In the genomic region with DNA sequence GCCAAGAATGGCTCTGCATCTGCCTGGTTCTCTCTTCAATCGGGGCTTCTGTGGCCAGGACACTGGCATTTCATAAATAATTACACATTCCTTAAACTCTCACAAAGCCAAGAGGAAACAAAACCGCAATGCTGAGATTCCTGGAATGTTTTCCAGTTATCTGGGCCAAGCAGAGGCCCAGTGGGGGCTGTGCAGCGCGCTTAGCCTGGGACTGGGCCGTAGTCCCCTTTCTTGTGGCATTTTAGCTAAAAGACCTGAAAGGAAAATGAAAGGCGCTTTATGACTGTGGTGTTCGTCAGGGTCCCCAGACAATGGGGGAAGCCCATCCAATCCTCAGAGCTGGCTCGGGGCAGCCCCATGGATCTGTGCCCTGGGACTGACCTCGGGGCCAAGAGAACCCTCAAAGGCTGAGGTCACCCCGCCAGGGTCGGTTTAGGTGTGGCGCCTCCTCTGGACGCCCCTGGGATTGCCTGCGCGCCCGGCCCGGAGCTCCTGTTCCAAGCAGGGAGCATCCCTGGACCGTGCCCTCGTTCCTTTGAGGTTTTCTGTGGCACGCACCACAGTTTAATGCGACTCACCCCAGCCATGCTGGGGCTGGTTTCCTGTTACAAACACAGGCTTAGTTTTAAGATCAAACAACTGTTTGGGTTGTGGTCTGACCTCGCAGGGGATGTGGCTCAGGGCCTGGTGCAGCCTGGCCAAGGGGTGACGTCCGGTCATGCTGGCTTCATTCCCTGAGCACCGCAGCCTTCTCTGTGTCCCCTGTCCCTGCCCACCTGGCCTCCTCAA, we compare ENCODE assay signal across 8 cellular contexts.
A peak's percentile ranks its signal among the peaks of the same experiment; 100 is the strongest.
DNase-seq lines count a peak whose midpoint lies in the region; ATAC-seq and TF ChIP-seq lines count a peak whose summit lies in the region.

No MANE protein-coding gene starts in this region.

- no peak overlapping the region for H3K9ac ChIP-seq in KMS-11

- no peaks in the 10 kb centered on the region for H3K36me3 ChIP-seq in KMS-11 (ENCODE audit: insufficient read depth)

- DNase-seq in GM04503 (ENCODE audit: low read depth) (peak; percentile 77), iris pigment epithelial cell (ENCODE audit: low read depth) (peak; percentile 78), NAMALWA (ENCODE audit: low spot score) (no peak), NCI-H146 (lab: John Stamatoyannopoulos, UW) (no peak)
- DNase-seq in activated naive CD8-positive, alpha-beta T cell treated with anti-CD3 and anti-CD28 coated beads, Interleukin-2, amount 50 U/mL, for 24 hours = peak; percentile 64
- peak; percentile 72 for DNase-seq in stimulated activated CD8-positive, alpha-beta memory T cell treated with anti-CD3 and anti-CD28 coated beads, Interleukin-4, amount 100 ng/mL, for 48 hours

- no peak overlapping the region for H2AFZ ChIP-seq in KMS-11 (ENCODE audit: low read depth)

- no peaks in the 10 kb centered on the region for H3K9me3 Mint-ChIP-seq in activated naive CD8-positive, alpha-beta T cell treated with anti-CD3 and anti-CD28 coated beads, Interleukin-2, amount 50 U/mL, for 24 hours

- no peaks in the 10 kb centered on the region for H4K20me1 ChIP-seq in KMS-11 (ENCODE audit: insufficient read depth)

- no peak for TF ChIP-seq CTCF in KMS-11 (conservative IDR thresholded peaks at IDR 0.05; ENCODE audit: low read depth, low read length)

- peaks cover 35% of the 10 kb centered on the region for H3K4me1 ChIP-seq in KMS-11 (ENCODE audit: low read depth, poor library complexity, severe bottlenecking)

- H3K79me2 ChIP-seq in KMS-11 (ENCODE audit: insufficient read depth, low read depth) = no peaks in the 10 kb centered on the region

- H3K27ac Mint-ChIP-seq in activated naive CD8-positive, alpha-beta T cell treated with anti-CD3 and anti-CD28 coated beads, Interleukin-2, amount 50 U/mL, for 24 hours = peak overlapping the region; percentile 72

- H3K27me3 Mint-ChIP-seq in activated naive CD8-positive, alpha-beta T cell treated with anti-CD3 and anti-CD28 coated beads, Interleukin-2, amount 50 U/mL, for 24 hours = peaks cover 47% of the 10 kb centered on the region

- no peaks in the 10 kb centered on the region for H3K36me3 Mint-ChIP-seq in activated naive CD8-positive, alpha-beta T cell treated with anti-CD3 and anti-CD28 coated beads, Interleukin-2, amount 50 U/mL, for 24 hours (ENCODE audit: low read depth)

- H3K4me3 ChIP-seq in KMS-11 (IDR thresholded peaks at IDR 0.05; ENCODE audit: insufficient read depth, low read depth, low read length) = no peak overlapping the region

- H3K27ac ChIP-seq in KMS-11 = no peak overlapping the region

- ATAC-seq in GM21529 (IDR thresholded peaks at IDR 0.05; ENCODE audit: unreplicated experiment) = peak; percentile 70
- ATAC-seq in activated naive CD8-positive, alpha-beta T cell treated with anti-CD3 and anti-CD28 coated beads, Interleukin-2, amount 50 U/mL, for 24 hours = peak; percentile 91

- peak overlapping the region; percentile 29 for H3K4me3 Mint-ChIP-seq in activated naive CD8-positive, alpha-beta T cell treated with anti-CD3 and anti-CD28 coated beads, Interleukin-2, amount 50 U/mL, for 24 hours

- H3K4me1 Mint-ChIP-seq in activated naive CD8-positive, alpha-beta T cell treated with anti-CD3 and anti-CD28 coated beads, Interleukin-2, amount 50 U/mL, for 24 hours = peaks cover 33% of the 10 kb centered on the region

- no peaks in the 10 kb centered on the region; the same call in 1 of the 2 replicates for H3K27me3 ChIP-seq in KMS-11 (ENCODE audit: insufficient read depth, low read depth)

- 0 out of 2 replicates have a peak overlapping the region, but pooled peaks have one; percentile 1 for H3K4me2 ChIP-seq in KMS-11

Comparison
In these comparisons a context has a peak if more than half of its experiments do, and no peak if none do; other contexts are left out.
1. DNase-seq: peak in GM04503 (single experiment), activated naive CD8-positive, alpha-beta T cell treated with anti-CD3 and anti-CD28 coated beads, Interleukin-2, amount 50 U/mL, for 24 hours (single experiment), iris pigment epithelial cell (single experiment) and stimulated activated CD8-positive, alpha-beta memory T cell treated with anti-CD3 and anti-CD28 coated beads, Interleukin-4, amount 100 ng/mL, for 48 hours (single experiment); none in NAMALWA (single experiment) and NCI-H146 (single experiment).